16 cellular contexts compared by ENCODE assay signal in the genomic region with DNA sequence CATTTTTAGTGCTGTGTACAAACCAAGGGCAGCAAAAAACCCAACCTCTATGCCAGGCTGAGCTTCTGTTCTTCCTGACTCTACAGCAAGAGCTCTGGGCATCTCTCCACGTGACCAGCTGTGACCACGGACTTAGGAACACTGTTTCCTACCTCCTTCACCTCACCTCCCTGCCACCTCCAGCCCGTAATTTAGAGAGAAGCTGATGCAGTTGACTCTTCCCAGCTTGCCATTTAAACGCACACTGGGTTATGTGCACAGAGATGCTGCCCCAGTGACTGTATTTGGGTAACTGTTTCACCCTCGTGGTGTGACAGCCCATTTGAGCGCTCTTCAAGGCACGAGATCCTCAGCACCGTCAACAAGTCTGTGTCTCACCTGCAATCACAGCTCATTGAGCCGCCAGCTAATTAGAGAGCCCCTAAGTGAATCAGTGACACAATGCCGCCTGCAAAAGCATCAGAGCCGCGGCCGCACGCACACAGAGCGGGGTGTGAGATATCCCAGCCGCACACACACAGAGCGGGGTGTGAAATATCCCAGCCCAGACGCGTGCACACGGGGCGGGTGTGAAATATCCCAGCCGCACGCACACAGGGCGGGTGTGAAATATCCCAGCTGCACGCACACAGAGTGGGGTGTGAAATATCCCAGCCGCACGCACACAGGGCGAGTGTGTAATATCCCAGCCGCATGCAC.
A peak's percentile ranks its signal among the peaks of the same experiment; 100 is the strongest.
DNase-seq lines count a peak whose midpoint lies in the region; ATAC-seq and TF ChIP-seq lines count a peak whose summit lies in the region.
"Had no signal": no experiment of that assay in that cellular context is flagged by ENCODE, and none has a peak within 500 bp of the region (broad histone marks: within the 10 kb centered on the region; RNA-seq: fewer than 3 reads in every experiment).

No MANE protein-coding gene starts in this region.

- no peaks in the 10 kb centered on the region for H3K27me3 ChIP-seq in neural cell (ENCODE audit: insufficient read depth, low read depth, low read length)
- H3K27me3 ChIP-seq in spleen (replicated peaks in 1 of 7): peaks cover 0 to 17% (median 0%) of the 10 kb centered on the region in 7 donors

- intact Hi-C loops in spleen (cut with DNase I; ENCODE audit: low total_unique reads): no loop called here

- 0 out of 2 replicates have a peak overlapping the region, but pooled peaks have one; percentile 12 for H3K27ac Mint-ChIP-seq in WTC11

- H3K4me2 ChIP-seq in neural cell (ENCODE audit: low read length): no peak overlapping the region
- H3K4me2 ChIP-seq: PC-9 had no signal

- no peaks in the 10 kb centered on the region for H3F3A ChIP-seq in neural cell (ENCODE audit: insufficient read depth, low read length, poor library complexity, severe bottlenecking)

- no peaks in the 10 kb centered on the region for H3K4me1 ChIP-seq in spleen

- CTCF ChIA-PET in WTC11 (lab: Charles Lee): no interaction called here

- no peaks in the 10 kb centered on the region for H4K20me1 ChIP-seq in neural cell (ENCODE audit: insufficient read depth)

- H3K4me3 Mint-ChIP-seq in WTC11: no peak overlapping the region
- H3K4me3 Mint-ChIP-seq: CD8-positive, alpha-beta memory T cell had no signal

- TF ChIP-seq POLR2A in spleen (IDR thresholded peaks at IDR 0.05): no peak

- POLR2A ChIA-PET in WTC11 (lab: Charles Lee): no interaction called here

- ATAC-seq in WTC11 (no peak), GM18517 (IDR thresholded peaks at IDR 0.05; ENCODE audit: unreplicated experiment) (no peak)
- ATAC-seq: HCT116 had no signal

- WGBS in spleen, 5 donors: 87 to 94% (median 89%) methylated on average over 27 to 29 of the region's 29 CpGs

- DNase-seq in NCI-H748 (lab: John Stamatoyannopoulos, UW; ENCODE audit: unreplicated experiment) (peak; percentile 37), NCI-H748 treated with DMSO at 0.1 percent for 48 hours (lab: John Stamatoyannopoulos, UW) (no peak), WTC11 (ENCODE audit: low spot score) (no peak), spleen (peak; percentile 27), NCI-H2196 (lab: John Stamatoyannopoulos, UW; ENCODE audit: unreplicated experiment) (no peak)
- DNase-seq in activated CD4-positive, alpha-beta T cell treated with anti-CD3 and anti-CD28 coated beads for 48 hours: no peak
- DNase-seq: Karpas-422, NCI-H2081 treated with DMSO at 0.1 percent for 48 hours, NCI-H226, NCI-H526 treated with DMSO at 0.1 percent for 48 hours, PC-9 had no signal

- H3K4me3 ChIP-seq in neural cell (ENCODE audit: low read length): no peak overlapping the region
- H3K4me3 ChIP-seq in spleen: no peak overlapping the region
- H3K4me3 ChIP-seq: PC-9 had no signal

- H3K36me3 ChIP-seq in neural cell (ENCODE audit: insufficient read depth, low read length) (no peaks in the 10 kb centered on the region), spleen (no peaks in the 10 kb centered on the region)

- peak overlapping the region; percentile 1 for H3K9ac ChIP-seq in neural cell (ENCODE audit: low read length)

- H3K4me1 Mint-ChIP-seq in WTC11: no peaks in the 10 kb centered on the region
- H3K4me1 Mint-ChIP-seq: CD8-positive, alpha-beta memory T cell had no signal

- H3K9me3 ChIP-seq in neural cell (ENCODE audit: low read length) (no peaks in the 10 kb centered on the region), spleen (peaks cover 0 to 3% (median 0%) of the 10 kb centered on the region in 8 donors)

- H3K79me2 ChIP-seq in neural cell (replicated peaks; ENCODE audit: insufficient read depth, low read length): no peaks in the 10 kb centered on the region

- H3K36me3 Mint-ChIP-seq in WTC11: peaks cover 7% of the 10 kb centered on the region
- H3K36me3 Mint-ChIP-seq: CD8-positive, alpha-beta memory T cell had no signal

- TF ChIP-seq CTCF in WTC11 (IDR thresholded peaks at IDR 0.05): no peak
- TF ChIP-seq CTCF in neural cell (IDR thresholded peaks at IDR 0.05; ENCODE audit: poor library complexity, severe bottlenecking): no peak
- no peak for TF ChIP-seq CTCF in spleen (IDR thresholded peaks at IDR 0.05 in 8 of 11, conservative IDR thresholded peaks at IDR 0.05 in 3 of 11)

- peaks cover 3% of the 10 kb centered on the region for H3K9me3 Mint-ChIP-seq in WTC11
- H3K9me3 Mint-ChIP-seq: CD8-positive, alpha-beta memory T cell had no signal

- no peaks in the 10 kb centered on the region for H3K9me2 ChIP-seq in neural cell (ENCODE audit: insufficient read depth, low read length)

- TF ChIP-seq RAD21 in neural cell (conservative IDR thresholded peaks at IDR 0.05): no peak

- H3K27me3 Mint-ChIP-seq in WTC11 (ENCODE audit: low read depth): no peaks in the 10 kb centered on the region
- H3K27me3 Mint-ChIP-seq: CD8-positive, alpha-beta memory T cell had no signal

- H3K27ac ChIP-seq in neural cell (ENCODE audit: low read length): no peak overlapping the region
- H3K27ac ChIP-seq in spleen: no peak overlapping the region
- H3K27ac ChIP-seq: 22Rv1, PC-9 had no signal

- no peak for TF ChIP-seq EP300 in neural cell (conservative IDR thresholded peaks at IDR 0.05; ENCODE audit: poor library complexity, severe bottlenecking)

- no peak overlapping the region for H2AFZ ChIP-seq in neural cell (ENCODE audit: low read depth, low read length)
- H2AFZ ChIP-seq: PC-9 had no signal

TF ChIP-seq in WTC11, 78 proteins besides CTCF, POLR2A, EP300 and RAD21 (continues in another document):
- TF ChIP-seq ELF4 (CRISPR knock-in tag; IDR thresholded peaks at IDR 0.05; ENCODE audit: low read depth) (no peak), E2F4 (CRISPR knock-in tag; IDR thresholded peaks at IDR 0.05; ENCODE audit: borderline replicate concordance, low read depth) (no peak), HMGXB4 (CRISPR knock-in tag; IDR thresholded peaks at IDR 0.05) (no peak), TCF7 (CRISPR knock-in tag; IDR thresholded peaks at IDR 0.05; ENCODE audit: low read depth) (no peak), ZNF671 (CRISPR knock-in tag; IDR thresholded peaks at IDR 0.05) (no peak), ZNF423 (CRISPR knock-in tag; IDR thresholded peaks at IDR 0.05) (no peak)
- TF ChIP-seq, protein P1, sequence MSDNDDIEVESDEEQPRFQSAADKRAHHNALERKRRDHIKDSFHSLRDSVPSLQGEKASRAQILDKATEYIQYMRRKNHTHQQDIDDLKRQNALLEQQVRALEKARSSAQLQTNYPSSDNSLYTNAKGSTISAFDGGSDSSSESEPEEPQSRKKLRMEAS (CRISPR knock-in tag; IDR thresholded peaks at IDR 0.05): no peak

TF ChIP-seq in neural cell, 6 proteins besides CTCF, POLR2A, EP300 and RAD21:
- no peak for TF ChIP-seq TAF1 (IDR thresholded peaks at IDR 0.05; ENCODE audit: low read depth)
- TF ChIP-seq MXI1 (conservative IDR thresholded peaks at IDR 0.05; ENCODE audit: poor library complexity, severe bottlenecking): peak; percentile 13
- TF ChIP-seq REST (IDR thresholded peaks at IDR 0.05; ENCODE audit: borderline replicate concordance): no peak
- TF ChIP-seq EZH2 (IDR thresholded peaks at IDR 0.05; ENCODE audit: borderline replicate concordance, insufficient read depth, low read length, poor library complexity, severe bottlenecking): no peak
- no peak for TF ChIP-seq SMC3 (conservative IDR thresholded peaks at IDR 0.05; ENCODE audit: poor library complexity)
- no peak for TF ChIP-seq POLR2AphosphoS5 (IDR thresholded peaks at IDR 0.05)

Comparison
In these comparisons a context has a peak if more than half of its experiments do, and no peak if none do; other contexts are left out.
1. DNase-seq: peak in NCI-H748 (single experiment) and spleen (single experiment); none in NCI-H748 treated with DMSO at 0.1 percent for 48 hours (single experiment), WTC11 (single experiment), NCI-H2196 (single experiment) and activated CD4-positive, alpha-beta T cell treated with anti-CD3 and anti-CD28 coated beads for 48 hours (single experiment).